ENCODE assay signal across 9 cellular contexts in genomic region chr17:64216385-64217248, GRCh38. TPM values are rescaled to one million over a fixed set of nuclear protein-coding genes. Genes with fewer than 3 reads are reported as not detected.
DNase-seq lines count a peak whose midpoint lies in the region; ATAC-seq and TF ChIP-seq lines count a peak whose summit lies in the region.
"Had no signal": no experiment of that assay in that cellular context is flagged by ENCODE, and none has a peak within 500 bp of the region (broad histone marks: within the 10 kb centered on the region; RNA-seq: fewer than 3 reads in every experiment).

No MANE protein-coding gene starts in this region.

- H3K4me3 ChIP-seq in Caco-2 (ENCODE audit: low read depth, low read length) (no peak overlapping the region), adipocyte (ENCODE audit: low read length) (no peak overlapping the region), upper lobe of right lung (no peak overlapping the region)

- no peak overlapping the region for H3K4me3 Mint-ChIP-seq in Caco-2 (ENCODE audit: unreplicated experiment)
- H3K4me3 Mint-ChIP-seq in activated CD4-positive, alpha-beta memory T cell treated with anti-CD3 and anti-CD28 coated beads for 36 hours, result no peak overlapping the region
- H3K4me3 Mint-ChIP-seq: central memory CD8-positive, alpha-beta T cell had no signal

- peaks cover 45% of the 10 kb centered on the region for H3K4me1 ChIP-seq in Caco-2
- peaks cover 60% of the 10 kb centered on the region for H3K4me1 ChIP-seq in adipocyte (ENCODE audit: control insufficient read depth, insufficient read depth, low read length)
- H3K4me1 ChIP-seq in upper lobe of right lung, result peaks cover 26% of the 10 kb centered on the region

- H3K36me3 Mint-ChIP-seq in Caco-2 (ENCODE audit: insufficient read depth, unreplicated experiment), result no peaks in the 10 kb centered on the region
- H3K36me3 Mint-ChIP-seq in activated CD4-positive, alpha-beta memory T cell treated with anti-CD3 and anti-CD28 coated beads for 36 hours, result peaks cover 18% of the 10 kb centered on the region

- peak overlapping the region; percentile 59 for H3K9ac ChIP-seq in adipocyte (ENCODE audit: low read length)

- H3K36me3 ChIP-seq in Caco-2 (ENCODE audit: control insufficient read depth, insufficient read depth, low read length) (peaks cover 1% of the 10 kb centered on the region; the same call in 1 of the 2 replicates), adipocyte (ENCODE audit: control insufficient read depth, insufficient read depth, low read length, severe bottlenecking) (peaks cover 20% of the 10 kb centered on the region), upper lobe of right lung (peaks cover 21% of the 10 kb centered on the region)

- no peaks in the 10 kb centered on the region for H3K9me3 Mint-ChIP-seq in Caco-2 (ENCODE audit: unreplicated experiment)
- no peaks in the 10 kb centered on the region for H3K9me3 Mint-ChIP-seq in activated CD4-positive, alpha-beta memory T cell treated with anti-CD3 and anti-CD28 coated beads for 36 hours

- H3K9me3 ChIP-seq in Caco-2 (no peaks in the 10 kb centered on the region), adipocyte (ENCODE audit: control insufficient read depth, low read length) (no peaks in the 10 kb centered on the region), upper lobe of right lung (no peaks in the 10 kb centered on the region)

- intact Hi-C loops in Caco-2 (cut with micrococcal nuclease; ENCODE audit: unreplicated experiment) (loop anchor here (2.0 to 5.0 kb wide), 3 partner anchors 30 to 66 kb away; partner anchors contain the start of gene TEX2), upper lobe of right lung (cut with DNase I) (no loop called here)
- intact Hi-C loops in activated CD4-positive, alpha-beta memory T cell treated with anti-CD3 and anti-CD28 coated beads for 36 hours (cut with micrococcal nuclease), result loop anchor here (5.0 kb wide), 1 partner anchor 69 kb away; no protein-coding TSS in a partner anchor

- ATAC-seq in HG02759 (IDR thresholded peaks at IDR 0.05; ENCODE audit: unreplicated experiment) (peak; percentile 62), upper lobe of right lung (peak; percentile 37)

- peak overlapping the region; percentile 42 for H3K27ac Mint-ChIP-seq in Caco-2 (ENCODE audit: unreplicated experiment)
- H3K27ac Mint-ChIP-seq in activated CD4-positive, alpha-beta memory T cell treated with anti-CD3 and anti-CD28 coated beads for 36 hours, result no peak overlapping the region

- POLR2A ChIA-PET in Caco-2 (lab: Charles Lee), result interaction anchor here (0.6 to 1.2 kb wide), 2 partner anchors 71 to 86 kb away, joined by 3 to 10 read pairs; no protein-coding TSS in a partner anchor
- POLR2A ChIA-PET in activated CD4-positive, alpha-beta memory T cell treated with anti-CD3 and anti-CD28 coated beads for 36 hours (lab: Charles Lee), result interaction anchor here (0.6 to 1.4 kb wide), 2 partner anchors 16 to 113 kb away, joined by 3 to 4 read pairs; no protein-coding TSS in a partner anchor

- H3K27ac ChIP-seq in layer of hippocampus (ENCODE audit: low read depth, low read length) (peak overlapping the region; percentile 24), upper lobe of right lung (peak overlapping the region; percentile 18)

- BruUV-seq in Caco-2 (replicated peaks; lab: Mats Ljungman, UMichigan), result no TSS peak

- H3K27me3 ChIP-seq in Caco-2 (replicated peaks; ENCODE audit: control insufficient read depth, insufficient read depth, low read length), result no peaks in the 10 kb centered on the region
- no peaks in the 10 kb centered on the region for H3K27me3 ChIP-seq in adipocyte (replicated peaks; ENCODE audit: control insufficient read depth, insufficient read depth, low read length)
- H3K27me3 ChIP-seq in layer of hippocampus (ENCODE audit: control insufficient read depth, insufficient read depth, low read length), result no peaks in the 10 kb centered on the region
- no peaks in the 10 kb centered on the region for H3K27me3 ChIP-seq in upper lobe of right lung

- DNase-seq in Caco-2 (peak; percentile 75 to 82), adipocyte (ENCODE audit: low read depth) (peak; percentile 45), upper lobe of right lung (no peak), SW 1271 (lab: John Stamatoyannopoulos, UW) (no peak), NCI-H2171 treated with DMSO at 0.1 percent for 48 hours (lab: John Stamatoyannopoulos, UW) (no peak)
- no peak for DNase-seq in activated CD4-positive, alpha-beta memory T cell treated with anti-CD3 and anti-CD28 coated beads for 36 hours

- peak; percentile 30 to 55 for TF ChIP-seq CTCF in Caco-2 (IDR thresholded peaks at IDR 0.05; ENCODE audit: insufficient read depth in 1 of 2, low read depth in 1 of 2, low read length in 1 of 2, severe bottlenecking in 1 of 2, unreplicated experiment in 1 of 2)
- no peak for TF ChIP-seq CTCF in upper lobe of right lung (IDR thresholded peaks at IDR 0.05)

- peaks cover 37% of the 10 kb centered on the region for H3K4me1 Mint-ChIP-seq in Caco-2 (ENCODE audit: low read depth, unreplicated experiment)
- peaks cover 20% of the 10 kb centered on the region for H3K4me1 Mint-ChIP-seq in activated CD4-positive, alpha-beta memory T cell treated with anti-CD3 and anti-CD28 coated beads for 36 hours (ENCODE audit: low read depth)

- CTCF ChIA-PET in Caco-2 (lab: Charles Lee), result interaction anchor here (0.6 to 1.3 kb wide), 4 partner anchors 20 to 67 kb away, joined by 3 to 4 read pairs (median 4); no protein-coding TSS in a partner anchor
- CTCF ChIA-PET in activated CD4-positive, alpha-beta memory T cell treated with anti-CD3 and anti-CD28 coated beads for 36 hours (lab: Charles Lee), result interaction anchor here (1.2 kb wide), 1 partner anchor 16 kb away, joined by 4 read pairs; no protein-coding TSS in a partner anchor

- no peaks in the 10 kb centered on the region for H3K27me3 Mint-ChIP-seq in Caco-2 (ENCODE audit: insufficient read depth, unreplicated experiment)
- no peaks in the 10 kb centered on the region for H3K27me3 Mint-ChIP-seq in activated CD4-positive, alpha-beta memory T cell treated with anti-CD3 and anti-CD28 coated beads for 36 hours
- H3K27me3 Mint-ChIP-seq: central memory CD8-positive, alpha-beta T cell had no signal

RNA-seq across cellular contexts. Expression of gene TEX2, which starts 46.4 kb away (rescaled TPM):
- total RNA-seq in Caco-2 (2022) (19.3 and 20.2 TPM in 2 replicates), upper lobe of right lung (50.6 TPM)
- total RNA-seq in activated CD4-positive, alpha-beta memory T cell treated with anti-CD3 and anti-CD28 coated beads for 36 hours, result 10 to 100 TPM; 11.9 to 12.1 TPM

Comparison
In these comparisons a context has a peak if more than half of its experiments do, and no peak if none do; other contexts are left out.
1. DNase-seq: peak in Caco-2 (2 of 2) and adipocyte (single experiment); none in upper lobe of right lung (single experiment), activated CD4-positive, alpha-beta memory T cell treated with anti-CD3 and anti-CD28 coated beads for 36 hours (single experiment), SW 1271 (0 of 2) and NCI-H2171 treated with DMSO at 0.1 percent for 48 hours (single experiment).